Comparison of ENCODE assay signal across 8 cellular contexts in genomic region chr7:140924019-140924820, GRCh38. TPM values are rescaled to one million over a fixed set of nuclear protein-coding genes. Genes with fewer than 3 reads are reported as not detected.
A peak's percentile ranks its signal among the peaks of the same experiment; 100 is the strongest.
DNase-seq lines count a peak whose midpoint lies in the region; ATAC-seq, FAIRE-seq and TF ChIP-seq lines count a peak whose summit lies in the region.

No MANE protein-coding gene starts in this region.

- no peaks in the 10 kb centered on the region for H3K9me3 ChIP-seq in HepG2 (ENCODE audit: low read length)

- H4K20me1 ChIP-seq in HepG2 (ENCODE audit: insufficient read depth, low read length), result 0 out of 2 replicates have a peak, but pooled peaks cover 7% of the 10 kb centered on the region

- peak; percentile 38; the same call in 1 of the 2 replicates for TF ChIP-seq RAD21 in HepG2 (CRISPR knock-in tag; IDR thresholded peaks at IDR 0.05)

- peaks cover 45% of the 10 kb centered on the region for H3K4me1 ChIP-seq in HepG2 (ENCODE audit: insufficient read depth, low read length)

- CTCF ChIA-PET in HepG2 (lab: Yijun Ruan, JAX; ENCODE audit: low intra/inter-chr PET ratio, low total read pairs), result no interaction called here

- in situ Hi-C loops in HepG2 (cut with HindIII; ENCODE audit: extremely low pct_ligation_motif_present, low pct_unique_long_range_greater_than_20kb), result no loop called here

- no TSS peak for BruUV-seq in HepG2 (replicated peaks; lab: Mats Ljungman, UMichigan)

- H3K9ac ChIP-seq in HepG2 (ENCODE audit: insufficient read depth, low read depth, low read length), result peak overlapping the region; percentile 92

- TF ChIP-seq CTCF in coronary artery (IDR thresholded peaks at IDR 0.05) (peak; percentile 16), HepG2 (CRISPR knock-in tag; IDR thresholded peaks at IDR 0.05) (peak; percentile 82)

- FAIRE-seq in HepG2 (lab: Jason Lieb, UNC), result peak; percentile 21

- intact Hi-C loops in HepG2 (cut with micrococcal nuclease; ENCODE audit: unreplicated experiment), result loop anchor here (1.0 to 5.0 kb wide), 4 partner anchors 42 to 113 kb away; partner anchors contain the start of gene MRPS33

- TF ChIP-seq EP300 in HepG2 (IDR thresholded peaks at IDR 0.05; ENCODE audit: low read depth in 2 of 2, low read length in 2 of 2) (no peak), HepG2 (CRISPR knock-in tag; IDR thresholded peaks at IDR 0.05; ENCODE audit: borderline replicate concordance) (no peak)

- no peaks in the 10 kb centered on the region for H3K36me3 ChIP-seq in HepG2 (replicated peaks in 1 of 2; ENCODE audit: control insufficient read depth in 1 of 2, insufficient read depth in 2 of 2, low read length in 2 of 2)

- POLR2A ChIA-PET in HepG2 (lab: Yijun Ruan, JAX), result interaction anchor here (0.7 to 2.4 kb wide), 9 partner anchors 11 to 180 kb away, joined by 3 to 22 read pairs (median 4); partner anchors contain the start of gene MRPS33

- H3K27me3 ChIP-seq in HepG2 (ENCODE audit: control insufficient read depth in 1 of 2, insufficient read depth in 2 of 2, low read length in 2 of 2), result no peaks in the 10 kb centered on the region; a peak in 1 of 5 replicates

- TF ChIP-seq POLR2A in HepG2 (IDR thresholded peaks at IDR 0.05; ENCODE audit: insufficient read depth in 1 of 2, low read depth in 2 of 2, low read length in 2 of 2), result peak in 1 of 2 experiments; percentile 46; a peak in 3 of 4 replicates

- H2AFZ ChIP-seq in HepG2 (ENCODE audit: low read length), result no peak overlapping the region

- peaks cover 48% of the 10 kb centered on the region for H3K79me2 ChIP-seq in HepG2 (ENCODE audit: insufficient read depth, low read length)

- ATAC-seq in GM18873 (IDR thresholded peaks at IDR 0.05; ENCODE audit: low FRiP score, unreplicated experiment) (peak; percentile 85), HG03108 (IDR thresholded peaks at IDR 0.05; ENCODE audit: unreplicated experiment) (peak; percentile 86), HepG2 (peak; percentile 89)

- H3K4me2 ChIP-seq in HepG2 (ENCODE audit: low read depth, low read length), result peak overlapping the region; percentile 97

- DNase-seq in AG20443 (ENCODE audit: low spot score) (peak; percentile 74), NCI-H345 treated with DMSO at 0.1 percent for 48 hours (lab: John Stamatoyannopoulos, UW; ENCODE audit: unreplicated experiment) (peak; percentile 25), coronary artery (ENCODE audit: low spot score) (peak; percentile 83), HepG2 (ENCODE audit: low spot score) (peak; percentile 65)
- peak; percentile 69 for DNase-seq in activated CD4-positive, alpha-beta T cell treated with anti-CD3 and anti-CD28 coated beads for 48 hours
- DNase-seq in stimulated activated CD4-positive, alpha-beta T cell treated with anti-CD3 and anti-CD28 coated beads, Interleukin-4, amount 100 ng/mL, for 1 hour, result peak; percentile 59

- WGBS in HepG2 (ENCODE audit: low lambda C conversion rate), result 4% methylated on average over 16 of the region's 69 CpGs

- H3K27ac ChIP-seq in coronary artery (peak overlapping the region; percentile 95 to 98), HepG2 (ENCODE audit: extremely low read length, insufficient read depth, low read length) (peak overlapping the region; percentile 97)

- H3K4me3 ChIP-seq in coronary artery, result peak overlapping the region; percentile 84
- H3K4me3 ChIP-seq in HepG2 (replicated peaks in 1 of 3; ENCODE audit: insufficient read depth in 1 of 3, low read depth in 2 of 3, low read length in 3 of 3), result peak overlapping the region; percentile 84 to 92 (median 90)

TF ChIP-seq in HepG2, 621 proteins besides CTCF, POLR2A, EP300 and RAD21 (continues in another document):
- TF ChIP-seq MXD1 (CRISPR knock-in tag; IDR thresholded peaks at IDR 0.05), result no peak
- 0 out of 2 replicates have a peak, but pooled peaks have one; percentile 32 for TF ChIP-seq ZMAT3 (CRISPR knock-in tag; conservative IDR thresholded peaks at IDR 0.05)
- TF ChIP-seq SMAD9 (CRISPR knock-in tag; IDR thresholded peaks at IDR 0.05), result no peak
- no peak for TF ChIP-seq ZNF318 (CRISPR knock-in tag; IDR thresholded peaks at IDR 0.05)
- no peak; the same call in none of the 2 replicates for TF ChIP-seq DMAP1 (CRISPR knock-in tag; IDR thresholded peaks at IDR 0.05)

RNA-seq across cellular contexts. Expression of gene BRAF, which starts 0.5 kb away (rescaled TPM):
- total RNA-seq in HepG2 (2016; rRNA removed; fragmentation: Illumina TruSeq; extraction: Trizol), result 13.4 and 14.0 TPM in 2 replicates
- 22.5 and 25.2 TPM in 2 replicates for total RNA-seq in HepG2 (2016; cell fraction: cytosol; rRNA removed; fragmentation: Illumina TruSeq; extraction: Trizol; ENCODE audit: low read depth)
- total RNA-seq in HepG2 (2016; cell fraction: insoluble cytoplasmic fraction; rRNA removed; fragmentation: Illumina TruSeq; extraction: Trizol), result 12.1 and 13.9 TPM in 2 replicates
- 14.4 and 19.6 TPM in 2 replicates for total RNA-seq in HepG2 (2016; cell fraction: membrane; rRNA removed; fragmentation: Illumina TruSeq; extraction: Trizol)
- total RNA-seq in HepG2 (2016; cell fraction: nucleus; rRNA removed; fragmentation: Illumina TruSeq; extraction: Trizol), result 33.7 and 34.1 TPM in 2 replicates
- 10.1 and 12.5 TPM in 2 replicates for polyA plus RNA-seq in HepG2 (2011; rRNA removed)
- polyA plus RNA-seq in HepG2 (2011; cell fraction: cytosol; rRNA removed), result 5.2 and 8.2 TPM in 2 replicates
- 11.9 and 15.4 TPM in 2 replicates for polyA plus RNA-seq in HepG2 (2011; cell fraction: nucleus; rRNA removed)
- polyA plus RNA-seq in HepG2 (2012), result 7.5 and 9.3 TPM in 2 replicates
- 2.9 and 3.9 TPM in 2 replicates for polyA plus RNA-seq in HepG2 (2016; cell fraction: cytosol; fragmentation: Illumina TruSeq; extraction: Trizol; ENCODE audit: low read depth)
- polyA plus RNA-seq in HepG2 (2016; cell fraction: insoluble cytoplasmic fraction; fragmentation: Illumina TruSeq; extraction: Trizol; ENCODE audit: low read depth), result 7.0 and 8.0 TPM in 2 replicates
- polyA plus RNA-seq in HepG2 (2016; cell fraction: membrane; fragmentation: Illumina TruSeq; extraction: Trizol; ENCODE audit: low read depth), result 4.3 and 6.0 TPM in 2 replicates
- polyA plus RNA-seq in HepG2 (2016; cell fraction: nucleus; fragmentation: Illumina TruSeq; extraction: Trizol; ENCODE audit: insufficient read depth, low read depth), result 12.8 and 14.4 TPM in 2 replicates
- 23.3 and 34.0 TPM in 2 replicates for polyA minus RNA-seq in HepG2 (2011; rRNA and poly(A)+ RNA removed; ENCODE audit: low replicate concordance)
- 20.0 and 26.5 TPM in 2 replicates for polyA minus RNA-seq in HepG2 (2011; cell fraction: cytosol; rRNA and poly(A)+ RNA removed)
- 109 and 113 TPM in 2 replicates for polyA minus RNA-seq in HepG2 (2011; cell fraction: nucleus; rRNA and poly(A)+ RNA removed)

Comparison
In these comparisons a context has a peak if more than half of its experiments do, and no peak if none do; other contexts are left out.
1. Peak in every context shown above with its lines: DNase-seq, ATAC-seq, H3K4me3 ChIP-seq and H3K27ac ChIP-seq.
2. DNase-seq: peak in every context shown above with its lines; median percentile 83 in coronary artery; 74 in AG20443; 69 in activated CD4-positive, alpha-beta T cell treated with anti-CD3 and anti-CD28 coated beads for 48 hours; 65 in HepG2; 59 in stimulated activated CD4-positive, alpha-beta T cell treated with anti-CD3 and anti-CD28 coated beads, Interleukin-4, amount 100 ng/mL, for 1 hour; 25 in NCI-H345 treated with DMSO at 0.1 percent for 48 hours.